In genomic region chr15:43939070-43939469, GRCh38 we compare ENCODE assay signal across 10 cellular contexts.
DNase-seq lines count a peak whose midpoint lies in the region; ATAC-seq, FAIRE-seq and TF ChIP-seq lines count a peak whose summit lies in the region.
"Had no signal": no experiment of that assay in that cellular context is flagged by ENCODE, and none has a peak within 500 bp of the region (broad histone marks: within the 10 kb centered on the region; RNA-seq: fewer than 3 reads in every experiment).

No MANE protein-coding gene starts in this region.

- H3K4me1 ChIP-seq in left ventricle myocardium inferior (no peaks in the 10 kb centered on the region), endothelial cell of umbilical vein (ENCODE audit: control insufficient read depth, extremely low read depth, insufficient read depth, low read length) (no peaks in the 10 kb centered on the region), psoas muscle (no peaks in the 10 kb centered on the region)
- H3K4me1 ChIP-seq: ascending aorta had no signal

- no TSS peak for BruUV-seq in endothelial cell of umbilical vein (replicated peaks; lab: Mats Ljungman, UMichigan)

- H4K20me1 ChIP-seq in endothelial cell of umbilical vein (replicated peaks; ENCODE audit: control insufficient read depth, extremely low read depth, insufficient read depth, low read length), result no peaks in the 10 kb centered on the region

- H3K36me3 ChIP-seq in left ventricle myocardium inferior (no peaks in the 10 kb centered on the region), endothelial cell of umbilical vein (ENCODE audit: control insufficient read depth in 2 of 2, extremely low read depth in 1 of 2, insufficient read depth in 2 of 2, low read length in 2 of 2) (no peaks in the 10 kb centered on the region), psoas muscle (ENCODE audit: insufficient read depth in 1 of 2, low read depth in 1 of 2) (no peaks in the 10 kb centered on the region)
- H3K36me3 ChIP-seq: ascending aorta had no signal

- no peak overlapping the region for H3K4me2 ChIP-seq in endothelial cell of umbilical vein (ENCODE audit: insufficient read depth, low read length)

- H3K27me3 ChIP-seq in left ventricle myocardium inferior (ENCODE audit: low read depth) (no peaks in the 10 kb centered on the region), endothelial cell of umbilical vein (ENCODE audit: control insufficient read depth in 2 of 2, insufficient read depth in 2 of 2, low read length in 2 of 2) (no peaks in the 10 kb centered on the region), psoas muscle (ENCODE audit: insufficient read depth in 3 of 3, low read length in 2 of 3) (no peaks in the 10 kb centered on the region)
- H3K27me3 ChIP-seq: ascending aorta had no signal

- dilution Hi-C loops in endothelial cell of umbilical vein (cut with MboI; ENCODE audit: extremely low pct_ligation_motif_present, low sequenced_read_pairs), result no loop called here

- H3K27ac ChIP-seq in left ventricle myocardium inferior (replicated peaks) (no peak overlapping the region), endothelial cell of umbilical vein (ENCODE audit: insufficient read depth, low read depth, low read length) (no peak overlapping the region), psoas muscle (no peak overlapping the region)
- H3K27ac ChIP-seq: ascending aorta, SK-N-MC had no signal

- intact Hi-C loops in left ventricle myocardium inferior (cut with micrococcal nuclease), result no loop called here
- intact Hi-C loops in left cardiac atrium (cut with DNase I), result no loop called here
- intact Hi-C loops in endothelial cell of umbilical vein (cut with micrococcal nuclease), result loop anchor here (1.0 to 2.0 kb wide), 2 partner anchors 127 to 280 kb away; no protein-coding TSS in a partner anchor
- intact Hi-C loops in posterior vena cava (cut with DNase I), result no loop called here
- intact Hi-C loops in psoas muscle (cut with DNase I), result no loop called here

- no peak overlapping the region for H2AFZ ChIP-seq in endothelial cell of umbilical vein (ENCODE audit: low read depth, low read length)

- DNase-seq in left ventricle myocardium inferior (no peak), left cardiac atrium (no peak), NCI-H69 (lab: John Stamatoyannopoulos, UW) (peak; percentile 60), endothelial cell of umbilical vein (ENCODE audit: low read depth, low spot score) (peak; percentile 64), NCI-H1105 treated with DMSO at 0.1 percent for 48 hours (lab: John Stamatoyannopoulos, UW) (no peak), posterior vena cava (ENCODE audit: low spot score) (no peak), psoas muscle (no peak)

- H3K9ac ChIP-seq in endothelial cell of umbilical vein (replicated peaks; ENCODE audit: extremely low read depth, insufficient read depth, low read length), result no peak overlapping the region

- no peak for TF ChIP-seq POLR2A in endothelial cell of umbilical vein (IDR thresholded peaks at IDR 0.05; ENCODE audit: low read depth, low read length)

- no peak overlapping the region for H3K4me3 ChIP-seq in left ventricle myocardium inferior
- H3K4me3 ChIP-seq in endothelial cell of umbilical vein (replicated peaks in 1 of 3; ENCODE audit: insufficient read depth in 1 of 3, low read depth in 1 of 3, low read length in 3 of 3), result no peak overlapping the region
- H3K4me3 ChIP-seq in psoas muscle, result no peak overlapping the region
- H3K4me3 ChIP-seq: ascending aorta, SK-N-MC had no signal

- no peaks in the 10 kb centered on the region for H3K9me1 ChIP-seq in endothelial cell of umbilical vein (replicated peaks; ENCODE audit: control insufficient read depth, extremely low read depth, insufficient read depth, low read length)

- 84 to 85% (median 85%) methylated on average over 3 of the region's 3 CpGs for WGBS in psoas muscle, 3 donors

- CTCF ChIA-PET in endothelial cell of umbilical vein (lab: Charles Lee), result interaction anchor here (0.6 to 6.5 kb wide), 16 partner anchors 10 to 562 kb away, joined by 3 to 75 read pairs (median 4); no protein-coding TSS in a partner anchor

- peak; percentile 30 for TF ChIP-seq CTCF in left ventricle myocardium inferior (IDR thresholded peaks at IDR 0.05; ENCODE audit: borderline replicate concordance)
- TF ChIP-seq CTCF in endothelial cell of umbilical vein (IDR thresholded peaks at IDR 0.05; ENCODE audit: extremely low read depth in 1 of 2, insufficient read depth in 1 of 2, low read depth in 1 of 2, low read length in 2 of 2), result peak; percentile 47 to 57
- no peak for TF ChIP-seq CTCF in psoas muscle (IDR thresholded peaks at IDR 0.05)

- ATAC-seq in left cardiac atrium (no peak), GM21526 (IDR thresholded peaks at IDR 0.05; ENCODE audit: low FRiP score, unreplicated experiment) (no peak), psoas muscle (no peak)

- no peaks in the 10 kb centered on the region for H3K79me2 ChIP-seq in endothelial cell of umbilical vein (ENCODE audit: control insufficient read depth, insufficient read depth, low read length)

- POLR2A ChIA-PET in endothelial cell of umbilical vein (lab: Charles Lee), result no interaction called here

- peak; percentile 56 for FAIRE-seq in endothelial cell of umbilical vein (lab: Jason Lieb, UNC)

- H3K9me3 ChIP-seq in left ventricle myocardium inferior (replicated peaks) (no peaks in the 10 kb centered on the region), endothelial cell of umbilical vein (replicated peaks; ENCODE audit: control insufficient read depth, insufficient read depth, low read length) (no peaks in the 10 kb centered on the region), psoas muscle (no peaks in the 10 kb centered on the region)
- H3K9me3 ChIP-seq: ascending aorta had no signal

TF ChIP-seq in endothelial cell of umbilical vein, 7 proteins besides CTCF, POLR2A, EP300 and RAD21:
- TF ChIP-seq POLR2AphosphoS5 (IDR thresholded peaks at IDR 0.05; ENCODE audit: insufficient read depth, low read depth, low read length) (no peak), EZH2 (IDR thresholded peaks at IDR 0.05; ENCODE audit: borderline replicate concordance, low read depth, low read length, severe bottlenecking) (no peak), GATA2 (IDR thresholded peaks at IDR 0.05; ENCODE audit: insufficient read depth, insufficient read length, low read depth, low read length) (no peak), MYC (IDR thresholded peaks at IDR 0.05; ENCODE audit: low read depth, low read length) (no peak), JUN (IDR thresholded peaks at IDR 0.05; ENCODE audit: borderline replicate concordance, insufficient read depth, insufficient read length, low read depth) (no peak), MAX (IDR thresholded peaks at IDR 0.05; ENCODE audit: insufficient read depth, insufficient read length) (no peak), FOS (IDR thresholded peaks at IDR 0.05; ENCODE audit: borderline replicate concordance, insufficient read depth, low read length) (no peak)

Comparison
In these comparisons a context has a peak if more than half of its experiments do, and no peak if none do; other contexts are left out.
1. DNase-seq: peak in NCI-H69 (single experiment) and endothelial cell of umbilical vein (single experiment); none in left ventricle myocardium inferior (single experiment), left cardiac atrium (single experiment), NCI-H1105 treated with DMSO at 0.1 percent for 48 hours (single experiment), posterior vena cava (single experiment) and psoas muscle (0 of 2).